Comparison of ENCODE assay signal across 11 cellular contexts in genomic region chr7:92797693-92798092, GRCh38. TPM values are rescaled to one million over a fixed set of nuclear protein-coding genes. Genes with fewer than 3 reads are reported as not detected.
DNase-seq lines count a peak whose midpoint lies in the region; ATAC-seq and TF ChIP-seq lines count a peak whose summit lies in the region.
"Had no signal": no experiment of that assay in that cellular context is flagged by ENCODE, and none has a peak within 500 bp of the region (broad histone marks: within the 10 kb centered on the region; RNA-seq: fewer than 3 reads in every experiment).

No MANE protein-coding gene starts in this region.

- H3K4me2 ChIP-seq in KMS-11 = peak overlapping the region; percentile 89

- no peaks in the 10 kb centered on the region for H4K20me1 ChIP-seq in KMS-11 (ENCODE audit: insufficient read depth)

- H3K27ac Mint-ChIP-seq in activated CD4-positive, alpha-beta T cell treated with anti-CD3 and anti-CD28 coated beads, Interleukin-2, amount 10 ng/mL, durations not matched to agents 7 days and 5 days = no peak overlapping the region

- peak overlapping the region; percentile 78 for H3K27ac ChIP-seq in KMS-11
- H3K27ac ChIP-seq: VCaP had no signal

- peak; percentile 26 to 45 for DNase-seq in activated CD4-positive, alpha-beta T cell treated with anti-CD3 and anti-CD28 coated beads, Interleukin-2, amount 50 U/mL, for 48 hours
- no peak for DNase-seq in activated CD4-positive, alpha-beta T cell treated with anti-CD3 and anti-CD28 coated beads, Interleukin-2, amount 10 ng/mL, durations not matched to agents 7 days and 5 days
- DNase-seq in cardiac fibroblast (ENCODE audit: low read depth in 2 of 2) (peak in 1 of 2 donors; percentile 58), NOMO-1 (lab: John Stamatoyannopoulos, UW; ENCODE audit: unreplicated experiment in 2 of 2) (no peak)
- peak; percentile 37 for DNase-seq in stimulated activated CD4-positive, alpha-beta T cell treated with anti-CD3 and anti-CD28 coated beads, Interleukin-1b, Interleukin-23, amount 100 ng/mL, for 48 hours
- DNase-seq: dorsolateral prefrontal cortex, NCI-H345 had no signal

- no peak overlapping the region for H3K4me3 ChIP-seq in KMS-11 (IDR thresholded peaks at IDR 0.05; ENCODE audit: insufficient read depth, low read depth, low read length)
- no peak overlapping the region for H3K4me3 ChIP-seq in cardiac fibroblast (replicated peaks in 1 of 2; ENCODE audit: low read depth in 2 of 2, low read length in 2 of 2)
- H3K4me3 ChIP-seq: dorsolateral prefrontal cortex had no signal

- H3K36me3 ChIP-seq in KMS-11 (ENCODE audit: insufficient read depth) = no peaks in the 10 kb centered on the region

- H3K36me3 Mint-ChIP-seq in activated CD4-positive, alpha-beta T cell treated with anti-CD3 and anti-CD28 coated beads, Interleukin-2, amount 10 ng/mL, durations not matched to agents 7 days and 5 days (ENCODE audit: low read depth) = peaks cover 19% of the 10 kb centered on the region

- H3K27me3 ChIP-seq in KMS-11 (ENCODE audit: insufficient read depth, low read depth) = no peaks in the 10 kb centered on the region
- H3K27me3 ChIP-seq: dorsolateral prefrontal cortex had no signal

- no peaks in the 10 kb centered on the region for H3K9me3 Mint-ChIP-seq in activated CD4-positive, alpha-beta T cell treated with anti-CD3 and anti-CD28 coated beads, Interleukin-2, amount 10 ng/mL, durations not matched to agents 7 days and 5 days

- H3K9ac ChIP-seq in KMS-11 = peak overlapping the region; percentile 30

- CTCF ChIA-PET in activated CD4-positive, alpha-beta T cell treated with anti-CD3 and anti-CD28 coated beads, Interleukin-2, amount 10 ng/mL, durations not matched to agents 7 days and 5 days (lab: Charles Lee) = no interaction called here

- no peak for TF ChIP-seq CTCF in KMS-11 (conservative IDR thresholded peaks at IDR 0.05; ENCODE audit: low read depth, low read length)
- TF ChIP-seq CTCF in cardiac fibroblast (IDR thresholded peaks at IDR 0.05; ENCODE audit: low read depth, low read length) = peak; percentile 3

- POLR2A ChIA-PET in activated CD4-positive, alpha-beta T cell treated with anti-CD3 and anti-CD28 coated beads, Interleukin-2, amount 10 ng/mL, durations not matched to agents 7 days and 5 days (lab: Charles Lee) = no interaction called here

- H3K79me2 ChIP-seq in KMS-11 (ENCODE audit: insufficient read depth, low read depth) = peaks cover 99% of the 10 kb centered on the region

- H3K4me3 Mint-ChIP-seq in activated CD4-positive, alpha-beta T cell treated with anti-CD3 and anti-CD28 coated beads, Interleukin-2, amount 10 ng/mL, durations not matched to agents 7 days and 5 days = no peak overlapping the region

- H3K4me1 ChIP-seq in KMS-11 (ENCODE audit: low read depth, poor library complexity, severe bottlenecking) = peaks cover 99% of the 10 kb centered on the region

- peaks cover 23% of the 10 kb centered on the region for H3K4me1 Mint-ChIP-seq in activated CD4-positive, alpha-beta T cell treated with anti-CD3 and anti-CD28 coated beads, Interleukin-2, amount 10 ng/mL, durations not matched to agents 7 days and 5 days

- no peak for ATAC-seq in GM21825 (IDR thresholded peaks at IDR 0.05; ENCODE audit: unreplicated experiment)
- no peak for ATAC-seq in GM19397 (IDR thresholded peaks at IDR 0.05; ENCODE audit: unreplicated experiment)

- no peak overlapping the region for H2AFZ ChIP-seq in KMS-11 (ENCODE audit: low read depth)

- H3K27me3 Mint-ChIP-seq in activated CD4-positive, alpha-beta T cell treated with anti-CD3 and anti-CD28 coated beads, Interleukin-2, amount 10 ng/mL, durations not matched to agents 7 days and 5 days = no peaks in the 10 kb centered on the region

RNA-seq across cellular contexts. Expression of gene CDK6, which starts 38.7 kb away (rescaled TPM):
- total RNA-seq in activated CD4-positive, alpha-beta T cell treated with anti-CD3 and anti-CD28 coated beads, Interleukin-2, amount 10 ng/mL, durations not matched to agents 7 days and 5 days = 10 to 100 TPM; 84.1 to 95.4 TPM

Comparison
In these comparisons a context has a peak if more than half of its experiments do, and no peak if none do; other contexts are left out.
1. DNase-seq: peak in activated CD4-positive, alpha-beta T cell treated with anti-CD3 and anti-CD28 coated beads, Interleukin-2, amount 50 U/mL, for 48 hours (2 of 2) and stimulated activated CD4-positive, alpha-beta T cell treated with anti-CD3 and anti-CD28 coated beads, Interleukin-1b, Interleukin-23, amount 100 ng/mL, for 48 hours (single experiment); none in activated CD4-positive, alpha-beta T cell treated with anti-CD3 and anti-CD28 coated beads, Interleukin-2, amount 10 ng/mL, durations not matched to agents 7 days and 5 days (single experiment) and NOMO-1 (0 of 2).